11 cellular contexts compared by ENCODE assay signal in genomic region chr11:118342503-118343161, GRCh38. TPM values are rescaled to one million over a fixed set of nuclear protein-coding genes. Genes with fewer than 3 reads are reported as not detected.
DNase-seq lines count a peak whose midpoint lies in the region; TF ChIP-seq lines count a peak whose summit lies in the region.
"Had no signal": no experiment of that assay in that cellular context is flagged by ENCODE, and none has a peak within 500 bp of the region (broad histone marks: within the 10 kb centered on the region; RNA-seq: fewer than 3 reads in every experiment).

CD3D (minus strand) TSS chr11:118342705; CDS start chr11:118342607, 98 bp downstream.

- peaks cover 63% of the 10 kb centered on the region for H3K4me1 ChIP-seq in Karpas-422 (ENCODE audit: low read length)
- H3K4me1 ChIP-seq in effector memory CD4-positive, alpha-beta T cell (ENCODE audit: control insufficient read depth, insufficient read depth, low read length, poor library complexity, severe bottlenecking) = peaks cover 59% of the 10 kb centered on the region
- H3K4me1 ChIP-seq in mesenchymal stem cell (ENCODE audit: control insufficient read depth, insufficient read depth, low read depth, low read length) = no peaks in the 10 kb centered on the region

- 72% methylated on average over 11 of the region's 13 CpGs for WGBS in mesenchymal stem cell

- H4K8ac ChIP-seq in mesenchymal stem cell (ENCODE audit: low read length) = no peak within 1 kb of the TSS

- no peaks in the 10 kb centered on the region for H3K9me2 ChIP-seq in Karpas-422 (replicated peaks; ENCODE audit: insufficient read depth, low read length)

- no peak within 1 kb of the TSS for H2BK5ac ChIP-seq in mesenchymal stem cell (ENCODE audit: low read depth, low read length, poor library complexity, severe bottlenecking)

- H3K79me2 ChIP-seq in Karpas-422 (ENCODE audit: low read length) = peaks cover 38% of the 10 kb centered on the region

- TF ChIP-seq CTCF in glutamatergic neuron (IDR thresholded peaks at IDR 0.05; ENCODE audit: partially characterized antibody, unreplicated experiment) (no peak), WERI-Rb-1 (IDR thresholded peaks at IDR 0.05; ENCODE audit: low read depth, low read length) (no peak)

- peak within 1 kb of the TSS; percentile 80; the same call in 1 of the 2 replicates for H3K4me3 ChIP-seq in Karpas-422 (ENCODE audit: low read length)
- H3K4me3 ChIP-seq in effector memory CD4-positive, alpha-beta T cell (ENCODE audit: insufficient read depth, low read depth, low read length, poor library complexity, severe bottlenecking) = peak within 1 kb of the TSS; percentile 64
- no peak within 1 kb of the TSS for H3K4me3 ChIP-seq in mesenchymal stem cell (ENCODE audit: insufficient read depth in 1 of 2, low read depth in 1 of 2, low read length in 2 of 2)
- H3K4me3 ChIP-seq in WERI-Rb-1 (ENCODE audit: low read depth, low read length) = no peak within 1 kb of the TSS

- peaks cover 5% of the 10 kb centered on the region for H3K9me3 Mint-ChIP-seq in glutamatergic neuron (ENCODE audit: unreplicated experiment)

- no peaks in the 10 kb centered on the region for H3K36me3 Mint-ChIP-seq in glutamatergic neuron (ENCODE audit: unreplicated experiment)

- H3K9ac ChIP-seq in Karpas-422 (ENCODE audit: low read length) (peak within 1 kb of the TSS; percentile 80), mesenchymal stem cell (ENCODE audit: low read length) (no peak within 1 kb of the TSS)

- H3K27me3 Mint-ChIP-seq in glutamatergic neuron (ENCODE audit: unreplicated experiment) = peaks cover 1% of the 10 kb centered on the region

- DNase-seq in Karpas-422 = no peak
- DNase-seq in activated CD8-positive, alpha-beta memory T cell treated with anti-CD3 and anti-CD28 coated beads for 24 hours = peak; percentile 83
- DNase-seq in effector memory CD4-positive, alpha-beta T cell = peak; percentile 58 to 69 (median 59)
- peak; percentile 33 to 61 (median 50) for DNase-seq in stimulated activated CD4-positive, alpha-beta T cell treated with anti-CD3 and anti-CD28 coated beads, TNF-alpha, amount 100 ng/mL, for 4 hours (ENCODE audit: low read depth in 3 of 3)
- DNase-seq in mesenchymal stem cell = no peak
- DNase-seq in glutamatergic neuron = no peak
- no peak for DNase-seq in kidney tubule cell (ENCODE audit: low spot score)
- DNase-seq in WERI-Rb-1 = no peak
- DNase-seq: C1 segment of cervical spinal cord, NCI-H187, T1000 had no signal

- H3K23ac ChIP-seq in mesenchymal stem cell (ENCODE audit: low read length in 2 of 2) = no peak within 1 kb of the TSS

- peaks cover 10% of the 10 kb centered on the region; the same call in 1 of the 2 replicates for H3K36me3 ChIP-seq in Karpas-422 (ENCODE audit: insufficient read depth, low read length)
- peaks cover 4% of the 10 kb centered on the region for H3K36me3 ChIP-seq in effector memory CD4-positive, alpha-beta T cell (ENCODE audit: control insufficient read depth, insufficient read depth, low read length)
- H3K36me3 ChIP-seq in mesenchymal stem cell (ENCODE audit: control insufficient read depth in 1 of 2, insufficient read depth in 2 of 2, low read depth in 1 of 2, low read length in 2 of 2) = no peaks in the 10 kb centered on the region
- no peaks in the 10 kb centered on the region for H3K36me3 ChIP-seq in WERI-Rb-1

- no peaks in the 10 kb centered on the region for H3K27me3 ChIP-seq in Karpas-422 (ENCODE audit: low read length)
- no peaks in the 10 kb centered on the region for H3K27me3 ChIP-seq in effector memory CD4-positive, alpha-beta T cell (replicated peaks; ENCODE audit: control insufficient read depth, insufficient read depth, low read length, poor library complexity, severe bottlenecking)
- peaks cover 53 to 78% of the 10 kb centered on the region in 2 experiments for H3K27me3 ChIP-seq in mesenchymal stem cell (ENCODE audit: control insufficient read depth in 1 of 2, insufficient read depth in 1 of 2, low read length in 2 of 2)
- H3K27me3 ChIP-seq in WERI-Rb-1 (ENCODE audit: insufficient read depth, low read depth, severe bottlenecking) = no peaks in the 10 kb centered on the region

- no peak within 1 kb of the TSS for H3K4me3 Mint-ChIP-seq in glutamatergic neuron (ENCODE audit: unreplicated experiment)

- H4K91ac ChIP-seq in mesenchymal stem cell (ENCODE audit: low read length) = no peak within 1 kb of the TSS

- no peaks in the 10 kb centered on the region for H3K79me1 ChIP-seq in mesenchymal stem cell (replicated peaks; ENCODE audit: low read length, poor library complexity, severe bottlenecking)

- H3K9me3 ChIP-seq in Karpas-422 (ENCODE audit: low read length) (no peaks in the 10 kb centered on the region), mesenchymal stem cell (ENCODE audit: control insufficient read depth, low read length) (no peaks in the 10 kb centered on the region), WERI-Rb-1 (ENCODE audit: severe bottlenecking) (no peaks in the 10 kb centered on the region)
- no peaks in the 10 kb centered on the region for H3K9me3 ChIP-seq in effector memory CD4-positive, alpha-beta T cell (ENCODE audit: control insufficient read depth, low read length)

- no peak within 1 kb of the TSS for H2BK15ac ChIP-seq in mesenchymal stem cell (ENCODE audit: low read depth, poor library complexity, severe bottlenecking)

- H3K4me2 ChIP-seq in Karpas-422 (ENCODE audit: low read depth, low read length, poor library complexity, severe bottlenecking) = peak within 1 kb of the TSS; percentile 95
- H3K4me2 ChIP-seq in mesenchymal stem cell (ENCODE audit: low read length, poor library complexity, severe bottlenecking) = no peak within 1 kb of the TSS

- no peak within 1 kb of the TSS for H2AFZ ChIP-seq in Karpas-422 (ENCODE audit: low read length)
- H2AFZ ChIP-seq in mesenchymal stem cell (ENCODE audit: low read depth, low read length) = no peak within 1 kb of the TSS

- H2AK5ac ChIP-seq in mesenchymal stem cell (ENCODE audit: low read length, severe bottlenecking) = no peak within 1 kb of the TSS

- no peak within 1 kb of the TSS for H2BK120ac ChIP-seq in mesenchymal stem cell (ENCODE audit: low read depth, low read length)

- no peak within 1 kb of the TSS for H3K27ac Mint-ChIP-seq in glutamatergic neuron (ENCODE audit: unreplicated experiment)

- no peak within 1 kb of the TSS for H2BK12ac ChIP-seq in mesenchymal stem cell (ENCODE audit: low read length in 2 of 2)

- H3K4ac ChIP-seq in mesenchymal stem cell (ENCODE audit: low read depth in 1 of 2, low read length in 2 of 2) = no peak within 1 kb of the TSS

- no peaks in the 10 kb centered on the region for H3K4me1 Mint-ChIP-seq in glutamatergic neuron (ENCODE audit: low read depth, unreplicated experiment)

- no peak within 1 kb of the TSS for H3K18ac ChIP-seq in mesenchymal stem cell (ENCODE audit: low read depth in 1 of 2, low read length in 2 of 2)

- no peaks in the 10 kb centered on the region for H4K20me1 ChIP-seq in Karpas-422 (ENCODE audit: insufficient read depth, low read depth, low read length)

- peak within 1 kb of the TSS in 1 of 2 experiments; percentile 44 for H3K14ac ChIP-seq in mesenchymal stem cell (ENCODE audit: low read length in 2 of 2)

- H3K27ac ChIP-seq in Karpas-422 (ENCODE audit: low read length) (peak within 1 kb of the TSS; percentile 96), mesenchymal stem cell (ENCODE audit: low read length, poor library complexity, severe bottlenecking) (no peak within 1 kb of the TSS), WERI-Rb-1 (no peak within 1 kb of the TSS)
- peak within 1 kb of the TSS; percentile 93 for H3K27ac ChIP-seq in effector memory CD4-positive, alpha-beta T cell (ENCODE audit: insufficient read depth, low read length, poor library complexity, severe bottlenecking)

RNA-seq across cellular contexts. Expression of gene CD3D, which starts in this region (rescaled TPM):
- total RNA-seq in Karpas-422 (2014; rRNA removed; shearing (Covaris generic); ENCODE audit: low replicate concordance) = 3.7 and 5.7 TPM in 2 replicates
- not detected for polyA plus RNA-seq in mesenchymal stem cell (2013, experiment 1 of 2)
- not detected for polyA plus RNA-seq in mesenchymal stem cell (2013, experiment 2 of 2)
- not detected for total RNA-seq in glutamatergic neuron (ENCODE audit: unreplicated experiment)

Comparison
In these comparisons a context has a peak if more than half of its experiments do, and no peak if none do; other contexts are left out.
1. DNase-seq: peak in activated CD8-positive, alpha-beta memory T cell treated with anti-CD3 and anti-CD28 coated beads for 24 hours (single experiment), effector memory CD4-positive, alpha-beta T cell (3 of 3) and stimulated activated CD4-positive, alpha-beta T cell treated with anti-CD3 and anti-CD28 coated beads, TNF-alpha, amount 100 ng/mL, for 4 hours (3 of 3); none in Karpas-422 (single experiment), mesenchymal stem cell (single experiment), glutamatergic neuron (single experiment), kidney tubule cell (single experiment) and WERI-Rb-1 (single experiment).
2. H3K27ac ChIP-seq: peak in Karpas-422 (single experiment) and effector memory CD4-positive, alpha-beta T cell (single experiment); none in mesenchymal stem cell (single experiment) and WERI-Rb-1 (single experiment).
3. H3K4me3 ChIP-seq: peak in Karpas-422 (single experiment) and effector memory CD4-positive, alpha-beta T cell (single experiment); none in mesenchymal stem cell (0 of 2) and WERI-Rb-1 (single experiment).